Comparison of ENCODE assay signal across 8 cellular contexts in genomic region chr1:222813866-222814535, GRCh38. TPM values are rescaled to one million over a fixed set of nuclear protein-coding genes. Genes with fewer than 3 reads are reported as not detected.
DNase-seq lines count a peak whose midpoint lies in the region; ATAC-seq and TF ChIP-seq lines count a peak whose summit lies in the region.

No MANE protein-coding gene starts in this region.

- 45 to 48% methylated on average over 14 of the region's 14 CpGs for WGBS in tibial nerve, 2 donors

- H3K36me3 Mint-ChIP-seq in activated naive CD4-positive, alpha-beta T cell treated with anti-CD3 and anti-CD28 coated beads for 36 hours (ENCODE audit: low read depth) = no peaks in the 10 kb centered on the region
- H3K36me3 Mint-ChIP-seq in activated naive CD8-positive, alpha-beta T cell treated with anti-CD3 and anti-CD28 coated beads for 36 hours = peaks cover 7% of the 10 kb centered on the region

- no peaks in the 10 kb centered on the region for H3K27me3 Mint-ChIP-seq in activated naive CD4-positive, alpha-beta T cell treated with anti-CD3 and anti-CD28 coated beads for 36 hours (ENCODE audit: low read depth)
- H3K27me3 Mint-ChIP-seq in activated naive CD8-positive, alpha-beta T cell treated with anti-CD3 and anti-CD28 coated beads for 36 hours = no peaks in the 10 kb centered on the region

- no peak for TF ChIP-seq CTCF in tibial nerve (IDR thresholded peaks at IDR 0.05)

- H3K27ac ChIP-seq in tibial nerve = peak overlapping the region; percentile 72 to 99 (median 93)

- no peak for TF ChIP-seq POLR2A in tibial nerve (IDR thresholded peaks at IDR 0.05)

- ATAC-seq in left lobe of liver = peak; percentile 1
- no peak for ATAC-seq in HG03521 (IDR thresholded peaks at IDR 0.05; ENCODE audit: unreplicated experiment)
- no peak for ATAC-seq in GM18858 (IDR thresholded peaks at IDR 0.05; ENCODE audit: unreplicated experiment)

- H3K4me1 Mint-ChIP-seq in activated naive CD4-positive, alpha-beta T cell treated with anti-CD3 and anti-CD28 coated beads for 36 hours (ENCODE audit: low read depth) = peaks cover 21% of the 10 kb centered on the region
- H3K4me1 Mint-ChIP-seq in activated naive CD8-positive, alpha-beta T cell treated with anti-CD3 and anti-CD28 coated beads for 36 hours = peaks cover 26% of the 10 kb centered on the region

- DNase-seq in activated naive CD4-positive, alpha-beta T cell treated with anti-CD3 and anti-CD28 coated beads for 36 hours = no peak
- no peak for DNase-seq in activated naive CD4-positive, alpha-beta T cell treated with anti-CD3 and anti-CD28 coated beads, Interleukin-2, amount 50 U/mL, for 16 hours
- no peak for DNase-seq in activated naive CD8-positive, alpha-beta T cell treated with anti-CD3 and anti-CD28 coated beads for 36 hours
- no peak for DNase-seq in left lobe of liver (ENCODE audit: low spot score)
- peak in 1 of 2 donors; percentile 10 for DNase-seq in tibial nerve (ENCODE audit: low spot score in 2 of 2)
- DNase-seq in stimulated activated CD4-positive, alpha-beta T cell treated with anti-CD3 and anti-CD28 coated beads, Interleukin-4, amount 100 ng/mL, for 4 hours = no peak

- no peaks in the 10 kb centered on the region for H3K36me3 ChIP-seq in tibial nerve

- H3K27ac Mint-ChIP-seq in activated naive CD4-positive, alpha-beta T cell treated with anti-CD3 and anti-CD28 coated beads for 36 hours = peak overlapping the region; percentile 82
- peak overlapping the region; percentile 84 for H3K27ac Mint-ChIP-seq in activated naive CD8-positive, alpha-beta T cell treated with anti-CD3 and anti-CD28 coated beads for 36 hours

- intact Hi-C loops in activated naive CD4-positive, alpha-beta T cell treated with anti-CD3 and anti-CD28 coated beads for 36 hours (cut with micrococcal nuclease) = loop anchor here (2.0 to 10.0 kb wide), 2 partner anchors 83 to 229 kb away; partner anchors contain the start of gene TAF1A

- CTCF ChIA-PET in activated naive CD4-positive, alpha-beta T cell treated with anti-CD3 and anti-CD28 coated beads for 36 hours (lab: Charles Lee) = no interaction called here

- no peaks in the 10 kb centered on the region for H3K9me3 ChIP-seq in tibial nerve

- TF ChIP-seq EP300 in tibial nerve (IDR thresholded peaks at IDR 0.05) = no peak

- H3K27me3 ChIP-seq in tibial nerve = no peaks in the 10 kb centered on the region

- peak overlapping the region; percentile 88 for H3K4me3 Mint-ChIP-seq in activated naive CD4-positive, alpha-beta T cell treated with anti-CD3 and anti-CD28 coated beads for 36 hours
- H3K4me3 Mint-ChIP-seq in activated naive CD8-positive, alpha-beta T cell treated with anti-CD3 and anti-CD28 coated beads for 36 hours = peak overlapping the region; percentile 95

- peak overlapping the region; percentile 66 to 99 (median 91) for H3K4me3 ChIP-seq in tibial nerve

- peaks cover 0 to 29% (median 8%) of the 10 kb centered on the region in 4 donors for H3K4me1 ChIP-seq in tibial nerve

- no peaks in the 10 kb centered on the region for H3K9me3 Mint-ChIP-seq in activated naive CD4-positive, alpha-beta T cell treated with anti-CD3 and anti-CD28 coated beads for 36 hours
- peaks cover 4% of the 10 kb centered on the region for H3K9me3 Mint-ChIP-seq in activated naive CD8-positive, alpha-beta T cell treated with anti-CD3 and anti-CD28 coated beads for 36 hours

RNA-seq across cellular contexts. Expression of gene DISP1, which starts 0.8 kb away (rescaled TPM):
- total RNA-seq in activated naive CD4-positive, alpha-beta T cell treated with anti-CD3 and anti-CD28 coated beads for 36 hours = under 1 TPM; 0.93 to 0.94 TPM
- 1 to 10 TPM; 1.6 to 1.9 TPM for total RNA-seq in activated naive CD8-positive, alpha-beta T cell treated with anti-CD3 and anti-CD28 coated beads for 36 hours
- total RNA-seq in left lobe of liver (3.4 TPM), tibial nerve (10 to 100 TPM; 10.5 to 16.4 (median 15.7) TPM)
